ENCODE assay signal across 10 cellular contexts in the genomic region with DNA sequence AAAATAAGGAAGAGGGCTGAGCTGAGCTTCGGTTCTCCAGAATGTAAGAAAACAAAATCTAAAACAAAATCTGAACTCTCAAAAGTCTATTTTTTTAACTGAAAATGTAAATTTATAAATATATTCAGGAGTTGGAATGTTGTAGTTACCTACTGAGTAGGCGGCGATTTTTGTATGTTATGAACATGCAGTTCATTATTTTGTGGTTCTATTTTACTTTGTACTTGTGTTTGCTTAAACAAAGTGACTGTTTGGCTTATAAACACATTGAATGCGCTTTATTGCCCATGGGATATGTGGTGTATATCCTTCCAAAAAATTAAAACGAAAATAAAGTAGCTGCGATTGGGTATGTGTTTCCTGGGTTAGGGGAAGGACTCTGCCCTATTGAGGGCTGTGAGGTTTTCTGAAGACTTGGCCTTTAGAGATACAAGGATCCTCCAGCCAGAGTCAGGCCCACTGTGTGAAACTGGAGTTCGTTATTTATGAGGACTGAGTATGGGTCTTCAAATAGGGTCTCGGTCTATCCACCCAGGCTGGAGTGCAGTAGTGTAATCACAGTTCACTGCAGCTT. TPM values are rescaled to one million over a fixed set of nuclear protein-coding genes. Genes with fewer than 3 reads are reported as not detected.
DNase-seq lines count a peak whose midpoint lies in the region; ATAC-seq and TF ChIP-seq lines count a peak whose summit lies in the region.
"Had no signal": no experiment of that assay in that cellular context is flagged by ENCODE, and none has a peak within 500 bp of the region (broad histone marks: within the 10 kb centered on the region; RNA-seq: fewer than 3 reads in every experiment).

No MANE protein-coding gene starts in this region.

- TF ChIP-seq CTCF in epithelial cell of proximal tubule (conservative IDR thresholded peaks at IDR 0.05; ENCODE audit: low read depth, low read length) (no peak), gastroesophageal sphincter (IDR thresholded peaks at IDR 0.05) (no peak)

- H3K27me3 ChIP-seq in skeletal muscle satellite cell (ENCODE audit: control insufficient read depth, insufficient read depth, low read length) (no peaks in the 10 kb centered on the region), gastroesophageal sphincter (no peaks in the 10 kb centered on the region)
- H3K27me3 ChIP-seq: body of pancreas, right atrium auricular region had no signal

- peaks cover 36% of the 10 kb centered on the region for H3K36me3 ChIP-seq in skeletal muscle satellite cell (ENCODE audit: insufficient read depth, low read length)
- no peaks in the 10 kb centered on the region for H3K36me3 ChIP-seq in gastroesophageal sphincter

- H3K9ac ChIP-seq in skeletal muscle satellite cell (ENCODE audit: low read depth, low read length): peak overlapping the region; percentile 86

- H3K4me1 ChIP-seq in skeletal muscle satellite cell (ENCODE audit: control insufficient read depth, insufficient read depth, low read length): peaks cover 22% of the 10 kb centered on the region
- peaks cover 0 to 32% (median 16%) of the 10 kb centered on the region in 3 donors for H3K4me1 ChIP-seq in gastroesophageal sphincter

- H3K4me3 ChIP-seq in epithelial cell of proximal tubule (ENCODE audit: low read depth, low read length): no peak overlapping the region
- peak overlapping the region; percentile 86 for H3K4me3 ChIP-seq in skeletal muscle satellite cell (ENCODE audit: low read length)
- no peak overlapping the region for H3K4me3 ChIP-seq in gastroesophageal sphincter
- H3K4me3 ChIP-seq: body of pancreas, right atrium auricular region had no signal

- TF ChIP-seq EP300 in gastroesophageal sphincter (IDR thresholded peaks at IDR 0.05): no peak

- H3K9me3 ChIP-seq in skeletal muscle satellite cell (replicated peaks; ENCODE audit: low read length) (no peaks in the 10 kb centered on the region), gastroesophageal sphincter (no peaks in the 10 kb centered on the region)
- H3K9me3 ChIP-seq: body of pancreas, right atrium auricular region had no signal

- ATAC-seq in gastroesophageal sphincter (no peak), GM21529 (IDR thresholded peaks at IDR 0.05; ENCODE audit: unreplicated experiment) (no peak)
- ATAC-seq: body of pancreas had no signal

- 79 to 86% methylated on average over 7 to 8 of the region's 8 CpGs for WGBS in gastroesophageal sphincter (ENCODE audit: low coverage in 1 of 2), 2 donors

- H3K4me2 ChIP-seq in skeletal muscle satellite cell (ENCODE audit: low read length): peak overlapping the region; percentile 99

- H3K27ac ChIP-seq in gastroesophageal sphincter: peak overlapping the region in 1 of 4 donors; percentile 8
- H3K27ac ChIP-seq: body of pancreas, right atrium auricular region had no signal

- TF ChIP-seq POLR2A in gastroesophageal sphincter (IDR thresholded peaks at IDR 0.05): no peak

- peak; percentile 38 for DNase-seq in NCI-H2227 (lab: John Stamatoyannopoulos, UW; ENCODE audit: unreplicated experiment)
- no peak for DNase-seq in NCI-H2227 treated with DMSO at 0.1 percent for 48 hours (lab: John Stamatoyannopoulos, UW)
- DNase-seq in RKO (ENCODE audit: low spot score): peak; percentile 69
- peak; percentile 56 for DNase-seq in epithelial cell of proximal tubule (ENCODE audit: low read depth)
- no peak for DNase-seq in stimulated activated CD4-positive, alpha-beta T cell treated with anti-CD3 and anti-CD28 coated beads, Interleukin-4, amount 100 ng/mL, for 1 hour

RNA-seq across cellular contexts. Expression of a gene that starts 3.8 kb away (rescaled TPM):
- total RNA-seq in epithelial cell of proximal tubule (2.2 and 6.7 TPM in 2 replicates), gastroesophageal sphincter (10 to 100 TPM; 12.0 to 37.3 (median 15.6) TPM)
- total RNA-seq in skeletal muscle satellite cell (2012; rRNA removed): 3.8 and 7.9 TPM in 2 replicates

RNA-seq across cellular contexts. Expression of a gene that starts 30.2 kb away (rescaled TPM):
- total RNA-seq in epithelial cell of proximal tubule: 9.9 and 30.6 TPM in 2 replicates
- 2.4 and 3.3 TPM in 2 replicates for total RNA-seq in skeletal muscle satellite cell (2012; rRNA removed)
- 10 to 100 TPM; 16.7 to 45.8 (median 26.3) TPM for total RNA-seq in gastroesophageal sphincter

Comparison
In these comparisons a context has a peak if more than half of its experiments do, and no peak if none do; other contexts are left out.
1. DNase-seq: peak in NCI-H2227 (single experiment), RKO (single experiment) and epithelial cell of proximal tubule (single experiment); none in NCI-H2227 treated with DMSO at 0.1 percent for 48 hours (single experiment) and stimulated activated CD4-positive, alpha-beta T cell treated with anti-CD3 and anti-CD28 coated beads, Interleukin-4, amount 100 ng/mL, for 1 hour (single experiment).